Comparison of ENCODE assay signal across 27 cellular contexts in genomic region chr12:45165284-45165683, GRCh38.
"Had no signal": no experiment of that assay in that cellular context is flagged by ENCODE, and none has a peak within 500 bp of the region (broad histone marks: within the 10 kb centered on the region; RNA-seq: fewer than 3 reads in every experiment).

No MANE protein-coding gene starts in this region.

- H3K36me3 ChIP-seq: ascending aorta, breast epithelium, cardiac muscle cell, colonic mucosa, esophagus squamous epithelium had no signal

- DNase-seq: activated CD4-positive, alpha-beta memory T cell treated with anti-CD3 and anti-CD28 coated beads, Interleukin-2, amount 10 ng/mL, durations not matched to agents 7 days and 5 days; activated CD4-positive, alpha-beta T cell treated with anti-CD3 and anti-CD28 coated beads for 36 hours; activated CD4-positive, alpha-beta T cell treated with anti-CD3 and anti-CD28 coated beads, Interleukin-2, amount 10 ng/mL, durations not matched to agents 24 days and 14 days; activated CD4-positive, CD25-positive, alpha-beta regulatory T cell; activated CD4-positive, CD25-positive, alpha-beta regulatory T cell treated with anti-CD3 and anti-CD28 coated beads, Interleukin-2, amount 50 U/mL, for 72 hours; activated CD8-positive, alpha-beta memory T cell treated with anti-CD3 and anti-CD28 coated beads, Interleukin-2, amount 50 U/mL, for 48 hours; activated gamma-delta T cell; activated naive CD4-positive, alpha-beta T cell; activated naive CD4-positive, alpha-beta T cell treated with anti-CD3 and anti-CD28 coated beads, Interleukin-2, amount 10 ng/mL, durations not matched to agents 7 days and 5 days; activated naive CD8-positive, alpha-beta T cell treated with anti-CD3 and anti-CD28 coated beads, Interleukin-2, amount 10 ng/mL, durations not matched to agents 7 days and 5 days; activated T-cell treated with anti-CD3 and anti-CD28 coated beads for 4 hours; activated T-cell treated with anti-CD3 and anti-CD28 coated beads, Interleukin-2, amount 50 U/mL, for 24 hours; activated T-cell treated with anti-CD3 and anti-CD28 coated beads, Interleukin-2, amount 50 U/mL, for 72 hours; central memory CD4-positive, alpha-beta T cell; cerebellar nuclear complex; colonic mucosa; effector CD8-positive, alpha-beta T cell; esophagus squamous epithelium; T-helper 2 cell had no signal

- H3K4me3 ChIP-seq: ascending aorta, breast epithelium, cardiac muscle cell, colonic mucosa, esophagus squamous epithelium had no signal

- H3K27ac ChIP-seq: ascending aorta, cardiac muscle cell, colonic mucosa, epithelial cell of prostate, esophagus squamous epithelium had no signal

- H3K9me3 ChIP-seq: ascending aorta, breast epithelium, colonic mucosa, esophagus squamous epithelium had no signal

- H3K27me3 ChIP-seq: ascending aorta, breast epithelium, cardiac muscle cell, colonic mucosa had no signal

- H3K4me1 ChIP-seq: ascending aorta, breast epithelium, colonic mucosa had no signal

- ATAC-seq: activated CD4-positive, alpha-beta T cell treated with anti-CD3 and anti-CD28 coated beads for 36 hours; activated naive CD4-positive, alpha-beta T cell treated with anti-CD3 and anti-CD28 coated beads, Interleukin-2, amount 50 U/mL, for 72 hours; activated T-cell treated with anti-CD3 and anti-CD28 coated beads, Interleukin-2, amount 50 U/mL, for 72 hours had no signal

- FAIRE-seq: endometrium, endothelial cell of umbilical vein, frontal cortex had no signal
